14 cellular contexts compared by ENCODE assay signal in the genomic region with DNA sequence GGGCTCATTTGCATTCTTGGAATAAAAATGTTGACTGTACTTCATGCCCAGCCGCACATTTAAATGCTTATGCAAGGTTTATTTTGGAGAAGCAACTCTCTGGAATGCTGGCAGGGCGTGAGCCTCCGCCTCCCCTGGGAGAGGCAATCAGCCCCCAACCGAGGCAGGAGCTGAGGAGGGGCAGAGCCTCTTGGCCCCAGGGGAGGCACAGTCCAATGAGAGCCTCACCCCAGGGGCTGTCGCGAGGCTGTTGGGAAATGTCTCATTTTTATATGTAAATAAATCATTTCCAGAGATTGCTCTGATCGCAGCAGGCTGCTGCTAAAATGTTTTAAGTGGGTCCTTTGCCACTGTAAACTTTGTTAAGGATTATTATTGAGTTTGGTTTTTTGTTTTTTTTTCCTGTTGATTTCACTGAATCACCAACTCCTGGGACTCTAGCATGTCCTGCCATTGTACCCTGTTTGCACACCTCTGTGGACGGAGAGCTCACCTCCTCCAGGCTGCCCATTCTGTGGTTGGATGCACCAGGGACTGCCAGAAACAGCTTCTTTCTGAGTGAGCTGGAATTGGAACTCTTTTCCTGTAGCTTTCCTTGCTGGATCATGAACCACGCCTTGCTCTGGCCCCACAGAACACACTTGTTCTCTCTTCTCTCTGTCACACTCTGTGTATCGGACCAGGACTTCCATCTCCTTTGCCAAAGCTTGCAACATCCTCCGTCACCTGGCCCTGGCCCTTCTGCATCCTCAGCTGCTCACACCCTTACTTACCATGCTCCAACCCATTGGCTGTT. TPM values are rescaled to one million over a fixed set of nuclear protein-coding genes. Genes with fewer than 3 reads are reported as not detected.
A peak's percentile ranks its signal among the peaks of the same experiment; 100 is the strongest.
DNase-seq lines count a peak whose midpoint lies in the region; ATAC-seq, FAIRE-seq and TF ChIP-seq lines count a peak whose summit lies in the region.
"Had no signal": no experiment of that assay in that cellular context is flagged by ENCODE, and none has a peak within 500 bp of the region (broad histone marks: within the 10 kb centered on the region; RNA-seq: fewer than 3 reads in every experiment).

No MANE protein-coding gene starts in this region.

- no peak overlapping the region for H2BK5ac ChIP-seq in IMR-90 (ENCODE audit: low read depth, low read length, poor library complexity, severe bottlenecking)

- H3K27ac ChIP-seq in IMR-90 (ENCODE audit: insufficient read depth, low read length) (no peak overlapping the region), coronary artery (peak overlapping the region in 1 of 2 donors; percentile 39), pancreas (no peak overlapping the region)

- H4K8ac ChIP-seq in IMR-90 (ENCODE audit: low read depth in 2 of 2, low read length in 2 of 2), result no peak overlapping the region

- FAIRE-seq in pancreas (lab: Jason Lieb, UNC), result no peak

- no peak overlapping the region for H2AK5ac ChIP-seq in IMR-90 (ENCODE audit: low read depth, low read length)

- no peaks in the 10 kb centered on the region for H3K27me3 Mint-ChIP-seq in activated CD8-positive, alpha-beta T cell treated with anti-CD3 and anti-CD28 coated beads for 36 hours
- H3K27me3 Mint-ChIP-seq in activated CD8-positive, alpha-beta T cell treated with anti-CD3 and anti-CD28 coated beads, Interleukin-2, amount 10 ng/mL, durations not matched to agents 7 days and 5 days (ENCODE audit: low read depth), result peaks cover 11% of the 10 kb centered on the region

- H3K4me1 Mint-ChIP-seq in activated CD8-positive, alpha-beta T cell treated with anti-CD3 and anti-CD28 coated beads for 36 hours (ENCODE audit: low read depth), result peaks cover 6% of the 10 kb centered on the region
- H3K4me1 Mint-ChIP-seq in activated CD8-positive, alpha-beta T cell treated with anti-CD3 and anti-CD28 coated beads, Interleukin-2, amount 10 ng/mL, durations not matched to agents 7 days and 5 days (ENCODE audit: low read depth), result peaks cover 7% of the 10 kb centered on the region

- no peaks in the 10 kb centered on the region for H3K9me1 ChIP-seq in IMR-90 (ENCODE audit: insufficient read depth, low read length)

- CTCF ChIA-PET in IMR-90 (lab: Yijun Ruan, JAX), result no interaction called here
- CTCF ChIA-PET in activated CD8-positive, alpha-beta T cell treated with anti-CD3 and anti-CD28 coated beads for 36 hours (lab: Charles Lee), result interaction anchor here (1.4 to 1.5 kb wide), 2 partner anchors 13 to 225 kb away, joined by 4 to 5 read pairs; no protein-coding TSS in a partner anchor
- CTCF ChIA-PET in activated CD8-positive, alpha-beta T cell treated with anti-CD3 and anti-CD28 coated beads, Interleukin-2, amount 10 ng/mL, durations not matched to agents 7 days and 5 days (lab: Charles Lee), result no interaction called here

- DNase-seq in BE2C (no peak), IMR-90 (no peak), coronary artery (ENCODE audit: low spot score) (no peak), pancreas (peak in 2 of 6 donors; percentile 13 to 18), NCI-H1092 (lab: John Stamatoyannopoulos, UW) (no peak)
- no peak for DNase-seq in activated CD8-positive, alpha-beta T cell treated with anti-CD3 and anti-CD28 coated beads for 36 hours
- no peak for DNase-seq in activated CD8-positive, alpha-beta T cell treated with anti-CD3 and anti-CD28 coated beads, Interleukin-2, amount 10 ng/mL, durations not matched to agents 7 days and 5 days
- DNase-seq: activated CD8-positive, alpha-beta memory T cell treated with anti-CD3 and anti-CD28 coated beads, Interleukin-2, amount 50 U/mL, for 48 hours; OCI-M1; stimulated activated naive CD8-positive, alpha-beta T cell treated with anti-CD3 and anti-CD28 coated beads, Interleukin-15, Interleukin-2, amounts not matched to agents 100 U/mL and 50 U/mL, for 24 hours; T-helper 9 cell had no signal

- H4K5ac ChIP-seq in IMR-90 (ENCODE audit: low read depth, low read length), result no peak overlapping the region

- no peak overlapping the region for H3K56ac ChIP-seq in IMR-90 (ENCODE audit: extremely low read depth, insufficient read depth, low read length)

- H3K36me3 ChIP-seq in BE2C (no peaks in the 10 kb centered on the region), IMR-90 (ENCODE audit: control insufficient read depth, insufficient read depth, low read length) (no peaks in the 10 kb centered on the region), pancreas (no peaks in the 10 kb centered on the region)

- TF ChIP-seq POLR2A in IMR-90 (IDR thresholded peaks at IDR 0.05; ENCODE audit: low read depth, low read length), result no peak

- intact Hi-C loops in IMR-90 (cut with micrococcal nuclease), result no loop called here
- intact Hi-C loops in pancreas (cut with DNase I), result no loop called here
- intact Hi-C loops in activated CD8-positive, alpha-beta T cell treated with anti-CD3 and anti-CD28 coated beads for 36 hours (cut with micrococcal nuclease), result no loop called here

- no peak overlapping the region for H3K14ac ChIP-seq in IMR-90 (replicated peaks; ENCODE audit: low read depth, low read length)

- no peaks in the 10 kb centered on the region for H4K20me1 ChIP-seq in IMR-90 (ENCODE audit: insufficient read depth, low read length)

- 54% methylated on average over 3 of the region's 11 CpGs; no CpG with 5 or more reads in 1 of the 2 experiments for WGBS in IMR-90 (ENCODE audit: extremely low coverage in 2 of 2, insufficient read length in 1 of 2), 2 experiments
- 35 to 43% methylated on average over 11 of the region's 11 CpGs for WGBS in pancreas, 2 donors

- POLR2A ChIA-PET in IMR-90 (lab: Charles Lee; ENCODE audit: unreplicated experiment), result no interaction called here
- POLR2A ChIA-PET in activated CD8-positive, alpha-beta T cell treated with anti-CD3 and anti-CD28 coated beads for 36 hours (lab: Charles Lee), result interaction anchor here (0.6 kb wide), 1 partner anchor 423 kb away, joined by 3 read pairs; no protein-coding TSS in a partner anchor
- POLR2A ChIA-PET in activated CD8-positive, alpha-beta T cell treated with anti-CD3 and anti-CD28 coated beads, Interleukin-2, amount 10 ng/mL, durations not matched to agents 7 days and 5 days (lab: Charles Lee), result no interaction called here

- dilution Hi-C loops in IMR-90 (cut with HindIII; ENCODE audit: low sequenced_read_pairs, unreplicated experiment), result no loop called here

- H3K36me3 Mint-ChIP-seq in activated CD8-positive, alpha-beta T cell treated with anti-CD3 and anti-CD28 coated beads for 36 hours (ENCODE audit: low read depth), result no peaks in the 10 kb centered on the region
- no peaks in the 10 kb centered on the region for H3K36me3 Mint-ChIP-seq in activated CD8-positive, alpha-beta T cell treated with anti-CD3 and anti-CD28 coated beads, Interleukin-2, amount 10 ng/mL, durations not matched to agents 7 days and 5 days (ENCODE audit: low read depth)

- H3K27me3 ChIP-seq in BE2C, result no peaks in the 10 kb centered on the region
- H3K27me3 ChIP-seq in IMR-90 (ENCODE audit: control insufficient read depth, insufficient read depth, low read length), result no peaks in the 10 kb centered on the region
- H3K27me3 ChIP-seq in pancreas, result no peaks in the 10 kb centered on the region

- no peak overlapping the region for H3K9ac ChIP-seq in IMR-90 (ENCODE audit: low read depth, low read length)

- in situ Hi-C loops in IMR-90 (cut with MboI; ENCODE audit: low sequenced_read_pairs), result no loop called here

- no peak overlapping the region for H2BK20ac ChIP-seq in IMR-90 (ENCODE audit: low read depth, low read length)

- H3K18ac ChIP-seq in IMR-90 (ENCODE audit: low read depth, low read length), result no peak overlapping the region

- H2BK120ac ChIP-seq in IMR-90 (ENCODE audit: low read depth, low read length), result no peak overlapping the region

- H3K4me3 Mint-ChIP-seq in activated CD8-positive, alpha-beta T cell treated with anti-CD3 and anti-CD28 coated beads for 36 hours, result no peak overlapping the region
- no peak overlapping the region for H3K4me3 Mint-ChIP-seq in activated CD8-positive, alpha-beta T cell treated with anti-CD3 and anti-CD28 coated beads, Interleukin-2, amount 10 ng/mL, durations not matched to agents 7 days and 5 days

- H3K9me3 ChIP-seq in BE2C (no peaks in the 10 kb centered on the region), IMR-90 (ENCODE audit: control insufficient read depth, insufficient read depth, low read length) (no peaks in the 10 kb centered on the region), pancreas (no peaks in the 10 kb centered on the region)

- no peak overlapping the region for H3K27ac Mint-ChIP-seq in activated CD8-positive, alpha-beta T cell treated with anti-CD3 and anti-CD28 coated beads for 36 hours
- no peak overlapping the region for H3K27ac Mint-ChIP-seq in activated CD8-positive, alpha-beta T cell treated with anti-CD3 and anti-CD28 coated beads, Interleukin-2, amount 10 ng/mL, durations not matched to agents 7 days and 5 days

- peak overlapping the region; percentile 7; the same call in 1 of the 2 replicates for H3K4me3 ChIP-seq in BE2C (ENCODE audit: low read depth, low read length)
- H3K4me3 ChIP-seq in IMR-90 (ENCODE audit: insufficient read depth, low read depth, low read length), result no peak overlapping the region
- H3K4me3 ChIP-seq in coronary artery, result peak overlapping the region; percentile 66
- peak overlapping the region in 1 of 4 donors; percentile 11 for H3K4me3 ChIP-seq in pancreas

- TF ChIP-seq RAD21 in IMR-90 (IDR thresholded peaks at IDR 0.05; ENCODE audit: low read length), result no peak

- no peak overlapping the region for H2BK15ac ChIP-seq in IMR-90 (ENCODE audit: low read depth, low read length)

- ATAC-seq in IMR-90 (ENCODE audit: low read depth), result peak; percentile 53; the same call in 1 of the 2 replicates
- ATAC-seq in pancreas, result peak in 3 of 4 donors; percentile 24 to 62 (median 47)
- ATAC-seq in GM18873 (IDR thresholded peaks at IDR 0.05; ENCODE audit: low FRiP score, unreplicated experiment), result no peak
- no peak for ATAC-seq in activated CD8-positive, alpha-beta T cell treated with anti-CD3 and anti-CD28 coated beads for 36 hours
- no peak for ATAC-seq in activated CD8-positive, alpha-beta T cell treated with anti-CD3 and anti-CD28 coated beads, Interleukin-2, amount 10 ng/mL, durations not matched to agents 7 days and 5 days
- ATAC-seq: stimulated activated naive CD8-positive, alpha-beta T cell treated with anti-CD3 and anti-CD28 coated beads, Interleukin-15, Interleukin-2, amounts not matched to agents 100 U/mL and 50 U/mL, for 24 hours had no signal

- no peaks in the 10 kb centered on the region for H3K79me1 ChIP-seq in IMR-90 (ENCODE audit: low read depth in 1 of 2, low read length in 2 of 2)

- H3K4me1 ChIP-seq in BE2C (no peaks in the 10 kb centered on the region), IMR-90 (ENCODE audit: control insufficient read depth, insufficient read depth, low read length) (no peaks in the 10 kb centered on the region), pancreas (no peaks in the 10 kb centered on the region)

- peaks cover 2% of the 10 kb centered on the region for H3K9me3 Mint-ChIP-seq in activated CD8-positive, alpha-beta T cell treated with anti-CD3 and anti-CD28 coated beads for 36 hours
- H3K9me3 Mint-ChIP-seq in activated CD8-positive, alpha-beta T cell treated with anti-CD3 and anti-CD28 coated beads, Interleukin-2, amount 10 ng/mL, durations not matched to agents 7 days and 5 days (ENCODE audit: insufficient read depth), result no peaks in the 10 kb centered on the region

- no peak overlapping the region for H3K4ac ChIP-seq in IMR-90 (ENCODE audit: low read depth, low read length)

- H3K4me2 ChIP-seq in IMR-90 (ENCODE audit: low read depth, low read length), result no peak overlapping the region; the same call in 1 of the 2 replicates

- BruUV-seq in IMR-90 (replicated peaks; lab: Mats Ljungman, UMichigan), result no TSS peak

- TF ChIP-seq CTCF in BE2C (IDR thresholded peaks at IDR 0.05; ENCODE audit: low read depth, low read length) (no peak), IMR-90 (conservative IDR thresholded peaks at IDR 0.05; ENCODE audit: low read depth, low read length) (no peak), coronary artery (IDR thresholded peaks at IDR 0.05) (no peak), pancreas (IDR thresholded peaks at IDR 0.05) (no peak)
- TF ChIP-seq CTCF in activated CD8-positive, alpha-beta T cell treated with anti-CD3 and anti-CD28 coated beads for 36 hours (IDR thresholded peaks at IDR 0.05), result no peak

- H3K23ac ChIP-seq in IMR-90 (ENCODE audit: low read depth, low read length), result no peak overlapping the region

- no peak overlapping the region for H2AFZ ChIP-seq in IMR-90 (replicated peaks; ENCODE audit: low read length, poor library complexity)

- H4K91ac ChIP-seq in IMR-90 (ENCODE audit: insufficient read depth, low read depth, low read length), result no peak overlapping the region

- no peak overlapping the region for H2AK9ac ChIP-seq in IMR-90 (replicated peaks; ENCODE audit: low read depth, low read length, poor library complexity)

RNA-seq across cellular contexts. Expression of gene FAM181A, which starts 46.9 kb away (rescaled TPM):
- not detected for polyA plus RNA-seq in BE2C (2012; ENCODE audit: insufficient read depth, insufficient read length, low read depth)
- total RNA-seq in IMR-90 (2012; rRNA removed) (not detected in 2 replicates), pancreas (not detected)
- polyA plus RNA-seq in IMR-90 (2012; rRNA removed) (not detected in 2 replicates), pancreas (not detected)
- not detected in 2 replicates for polyA plus RNA-seq in IMR-90 (2012; cell fraction: cytosol; rRNA removed)
- not detected in 2 replicates for polyA plus RNA-seq in IMR-90 (2012; cell fraction: nucleus; rRNA removed; ENCODE audit: low replicate concordance)
- not detected for total RNA-seq in activated CD8-positive, alpha-beta T cell treated with anti-CD3 and anti-CD28 coated beads for 36 hours
- not detected for total RNA-seq in activated CD8-positive, alpha-beta T cell treated with anti-CD3 and anti-CD28 coated beads, Interleukin-2, amount 10 ng/mL, durations not matched to agents 7 days and 5 days
- total RNA-seq: glomerular endothelial cell, M059J had no signal

Comparison
In these comparisons a context has a peak if more than half of its experiments do, and no peak if none do; other contexts are left out.
1. ATAC-seq: peak in IMR-90 (single experiment) and pancreas (3 of 4); none in GM18873 (single experiment), activated CD8-positive, alpha-beta T cell treated with anti-CD3 and anti-CD28 coated beads for 36 hours (single experiment) and activated CD8-positive, alpha-beta T cell treated with anti-CD3 and anti-CD28 coated beads, Interleukin-2, amount 10 ng/mL, durations not matched to agents 7 days and 5 days (single experiment).